In the genomic region with DNA sequence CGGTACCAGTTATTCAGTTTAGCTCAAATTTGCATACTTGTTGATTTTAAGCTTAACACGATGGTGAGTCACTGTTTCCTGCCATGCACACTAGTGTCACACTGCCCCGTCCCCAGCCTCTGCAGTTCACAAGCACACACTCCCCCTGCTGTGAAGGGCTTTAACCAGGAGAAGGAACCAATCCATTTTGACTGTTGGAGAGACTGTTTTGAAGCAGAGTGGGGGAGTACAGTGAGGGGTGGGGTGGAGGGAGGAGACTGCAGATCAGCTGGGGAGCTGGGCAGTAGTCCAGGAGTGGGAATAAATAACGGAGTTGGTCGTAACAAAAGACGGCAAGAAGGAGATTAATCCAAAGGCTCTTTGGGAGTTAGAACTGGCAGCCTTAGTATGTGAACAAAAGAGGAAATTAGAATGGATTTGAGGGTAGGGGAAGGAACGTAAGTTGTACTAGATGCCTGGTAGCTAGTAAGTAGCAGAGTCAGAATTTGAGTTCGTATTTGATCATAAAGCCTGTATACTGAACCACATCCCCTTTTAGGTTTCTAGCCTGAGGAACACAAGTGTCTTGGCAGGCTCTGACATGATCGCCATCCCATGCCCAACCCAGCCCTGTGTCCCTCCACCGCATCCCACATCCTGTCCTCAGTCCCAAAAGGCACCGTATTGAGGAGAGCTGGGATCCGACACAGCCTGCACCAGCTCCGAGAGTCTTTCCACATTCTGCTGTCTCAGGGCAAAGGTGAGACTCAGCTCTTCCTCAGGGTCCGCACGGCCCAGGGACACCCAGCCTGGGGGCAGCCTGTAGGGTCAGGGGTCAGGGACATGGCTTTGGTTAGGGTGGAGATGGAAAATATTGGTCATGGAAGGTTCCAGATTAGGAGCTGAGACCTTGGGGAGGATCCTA, we compare ENCODE assay signal across 8 cellular contexts. TPM values are rescaled to one million over a fixed set of nuclear protein-coding genes. Genes with fewer than 3 reads are reported as not detected.
DNase-seq lines count a peak whose midpoint lies in the region; ATAC-seq and TF ChIP-seq lines count a peak whose summit lies in the region.

No MANE protein-coding gene starts in this region.

- H3K36me3 ChIP-seq in CD4-positive, CD25-positive, alpha-beta regulatory T cell (ENCODE audit: control insufficient read depth, insufficient read depth, low read length): peaks cover 16% of the 10 kb centered on the region

- no peak overlapping the region for H3K4me3 Mint-ChIP-seq in CD4-positive, CD25-positive, alpha-beta regulatory T cell
- H3K4me3 Mint-ChIP-seq in T-helper 17 cell: no peak overlapping the region

- H3K4me1 ChIP-seq in CD4-positive, CD25-positive, alpha-beta regulatory T cell (ENCODE audit: control insufficient read depth, insufficient read depth, low read length, poor library complexity, severe bottlenecking): peaks cover 29% of the 10 kb centered on the region

- peaks cover 0 to 20% (median 12%) of the 10 kb centered on the region in 4 donors for H3K4me1 Mint-ChIP-seq in CD4-positive, CD25-positive, alpha-beta regulatory T cell
- peaks cover 19% of the 10 kb centered on the region for H3K4me1 Mint-ChIP-seq in T-helper 17 cell

- no peaks in the 10 kb centered on the region for H3K27me3 ChIP-seq in CD4-positive, CD25-positive, alpha-beta regulatory T cell (ENCODE audit: control insufficient read depth, insufficient read depth, low read length)

- TF ChIP-seq CTCF in astrocyte of the spinal cord (IDR thresholded peaks at IDR 0.05; ENCODE audit: low read depth, low read length): no peak

- in situ Hi-C loops in astrocyte of the spinal cord (cut with HindIII; ENCODE audit: low sequenced_read_pairs): no loop called here

- peak; percentile 59 to 91 (median 70) for DNase-seq in CD4-positive, CD25-positive, alpha-beta regulatory T cell
- DNase-seq in T-helper 17 cell: peak; percentile 25 to 58 (median 39)
- DNase-seq in astrocyte of the spinal cord (ENCODE audit: low read depth, low spot score): peak; percentile 72
- DNase-seq in stimulated activated CD4-positive, alpha-beta T cell treated with anti-CD3 and anti-CD28 coated beads, Interleukin-12 subunit alpha, Interleukin-12 subunit beta, amount 100 ng/mL, for 24 hours (ENCODE audit: low read depth in 2 of 2): peak; percentile 35 to 39
- no peak for DNase-seq in NCI-H1105 (lab: John Stamatoyannopoulos, UW)

- no peaks in the 10 kb centered on the region for H3K27me3 Mint-ChIP-seq in CD4-positive, CD25-positive, alpha-beta regulatory T cell
- no peaks in the 10 kb centered on the region for H3K27me3 Mint-ChIP-seq in T-helper 17 cell

- ATAC-seq in CD4-positive, CD25-positive, alpha-beta regulatory T cell (ENCODE audit: low read depth in 2 of 2): peak; percentile 77 to 79
- ATAC-seq in HG02870 (IDR thresholded peaks at IDR 0.05; ENCODE audit: unreplicated experiment) (peak; percentile 31), T-helper 17 cell (peak; percentile 53), GM21367 (IDR thresholded peaks at IDR 0.05; ENCODE audit: unreplicated experiment) (no peak)

- no peaks in the 10 kb centered on the region for H3K9me3 Mint-ChIP-seq in CD4-positive, CD25-positive, alpha-beta regulatory T cell

- H3K4me3 ChIP-seq in CD4-positive, CD25-positive, alpha-beta regulatory T cell (ENCODE audit: low read depth, low read length): peak overlapping the region; percentile 98
- H3K4me3 ChIP-seq in astrocyte of the spinal cord (ENCODE audit: low read depth, low read length): peak overlapping the region; percentile 84
- H3K4me3 ChIP-seq in iPS-18c (ENCODE audit: insufficient read depth, low read depth, low read length): peak overlapping the region; percentile 69

- no peak overlapping the region for H3K27ac Mint-ChIP-seq in CD4-positive, CD25-positive, alpha-beta regulatory T cell
- H3K27ac Mint-ChIP-seq in T-helper 17 cell: no peak overlapping the region

- peaks cover 15% of the 10 kb centered on the region for H3K36me3 Mint-ChIP-seq in CD4-positive, CD25-positive, alpha-beta regulatory T cell
- peaks cover 9% of the 10 kb centered on the region for H3K36me3 Mint-ChIP-seq in T-helper 17 cell (ENCODE audit: low read depth)

- no peaks in the 10 kb centered on the region for H3K9me3 ChIP-seq in CD4-positive, CD25-positive, alpha-beta regulatory T cell (ENCODE audit: control insufficient read depth in 2 of 2, low read length in 2 of 2)
- H3K9me3 ChIP-seq in T-helper 17 cell (ENCODE audit: control insufficient read depth, low read length, poor library complexity, severe bottlenecking) (no peaks in the 10 kb centered on the region), iPS-18c (ENCODE audit: control insufficient read depth, insufficient read depth, low read length) (no peaks in the 10 kb centered on the region)

- H3K27ac ChIP-seq in CD4-positive, CD25-positive, alpha-beta regulatory T cell (ENCODE audit: insufficient read depth, low read length, poor library complexity, severe bottlenecking): peak overlapping the region; percentile 87

RNA-seq across cellular contexts. Expression of a gene that starts 0.9 kb away (rescaled TPM):
- 100 TPM for total RNA-seq in CD4-positive, CD25-positive, alpha-beta regulatory T cell
- 100 to 1,000 TPM; 135 to 165 (median 137) TPM for polyA plus RNA-seq in CD4-positive, CD25-positive, alpha-beta regulatory T cell
- total RNA-seq in T-helper 17 cell: 10 to 100 TPM; 77.1 to 84.6 TPM

RNA-seq across cellular contexts. Expression of a gene that starts 6.4 kb away (rescaled TPM):
- 125 TPM for total RNA-seq in CD4-positive, CD25-positive, alpha-beta regulatory T cell
- 100 to 1,000 TPM; 254 to 386 (median 265) TPM for polyA plus RNA-seq in CD4-positive, CD25-positive, alpha-beta regulatory T cell
- total RNA-seq in T-helper 17 cell: 100 to 1,000 TPM; 124 to 132 TPM

RNA-seq across cellular contexts. Expression of a gene that starts 14.8 kb away (rescaled TPM):
- total RNA-seq in CD4-positive, CD25-positive, alpha-beta regulatory T cell: 62.9 TPM
- 100 to 1,000 TPM in 2 of 4 donors, 10 to 100 TPM in 2; 92.8 to 141 (median 115) TPM for polyA plus RNA-seq in CD4-positive, CD25-positive, alpha-beta regulatory T cell
- 10 to 100 TPM; 70.2 to 70.6 TPM for total RNA-seq in T-helper 17 cell

RNA-seq across cellular contexts. Expression of a gene that starts 15.0 kb away (rescaled TPM):
- 21.0 TPM for total RNA-seq in CD4-positive, CD25-positive, alpha-beta regulatory T cell
- 10 to 100 TPM; 22.5 to 30.9 (median 25.7) TPM for polyA plus RNA-seq in CD4-positive, CD25-positive, alpha-beta regulatory T cell
- 10 to 100 TPM; 18.5 to 26.7 TPM for total RNA-seq in T-helper 17 cell

RNA-seq across cellular contexts. Expression of a gene that starts 37.2 kb away (rescaled TPM):
- 2.4 TPM for total RNA-seq in CD4-positive, CD25-positive, alpha-beta regulatory T cell
- polyA plus RNA-seq in CD4-positive, CD25-positive, alpha-beta regulatory T cell: 1 to 10 TPM in 2 of 4 donors, under 1 TPM in 2; 0.49 to 1.6 (median 1.0) TPM
- total RNA-seq in T-helper 17 cell: 1 to 10 TPM; 1.8 to 8.0 TPM
